In genomic region chr11:126211236-126212088, GRCh38 we compare ENCODE assay signal across 8 cellular contexts. TPM values are rescaled to one million over a fixed set of nuclear protein-coding genes. Genes with fewer than 3 reads are reported as not detected.
DNase-seq lines count a peak whose midpoint lies in the region; ATAC-seq and TF ChIP-seq lines count a peak whose summit lies in the region.

Gene FAM118B, plus strand, starts transcription at chr11:126211782. Its CDS starts 23,220 bp downstream, at chr11:126235002.
A gene with protein sequence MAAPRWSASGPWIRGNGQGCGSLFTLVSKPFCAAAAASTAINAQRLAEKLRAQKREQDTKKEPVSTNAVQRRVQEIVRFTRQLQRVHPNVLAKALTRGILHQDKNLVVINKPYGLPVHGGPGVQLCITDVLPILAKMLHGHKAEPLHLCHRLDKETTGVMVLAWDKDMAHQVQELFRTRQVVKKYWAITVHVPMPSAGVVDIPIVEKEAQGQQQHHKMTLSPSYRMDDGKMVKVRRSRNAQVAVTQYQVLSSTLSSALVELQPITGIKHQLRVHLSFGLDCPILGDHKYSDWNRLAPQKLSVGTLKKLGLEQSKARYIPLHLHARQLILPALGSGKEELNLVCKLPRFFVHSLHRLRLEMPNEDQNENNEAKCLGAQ (minus strand): TSS chr11:126211650. CDS start chr11:126211638, 12 bp downstream.

- ATAC-seq in HG02623 (IDR thresholded peaks at IDR 0.05; ENCODE audit: unreplicated experiment): peak; percentile 93
- peak; percentile 94 for ATAC-seq in SK-N-SH treated with all-trans-retinoic acid at 6 μM for 48 hours
- peak; percentile 96 for ATAC-seq in omental fat pad (ENCODE audit: low FRiP score)

- peak; percentile 94 for DNase-seq in GM10266 (ENCODE audit: extremely low spot score)
- DNase-seq in NCI-H1092 treated with DMSO at 0.1 percent for 48 hours (lab: John Stamatoyannopoulos, UW): peak; percentile 98
- DNase-seq in glomerular endothelial cell (ENCODE audit: extremely low read depth, low read depth, low spot score): no peak
- DNase-seq in omental fat pad (ENCODE audit: low spot score): peak; percentile 99

- peak within 1 kb of the TSS; percentile 100 for H3K4me3 Mint-ChIP-seq in activated naive CD4-positive, alpha-beta T cell treated with anti-CD3 and anti-CD28 coated beads, Interleukin-2, amount 50 U/mL, for 24 hours

- H3K36me3 Mint-ChIP-seq in activated naive CD4-positive, alpha-beta T cell treated with anti-CD3 and anti-CD28 coated beads, Interleukin-2, amount 50 U/mL, for 24 hours: peaks cover 10% of the 10 kb centered on the region

- H3K9me3 Mint-ChIP-seq in activated naive CD4-positive, alpha-beta T cell treated with anti-CD3 and anti-CD28 coated beads, Interleukin-2, amount 50 U/mL, for 24 hours: no peaks in the 10 kb centered on the region

- H3K4me1 Mint-ChIP-seq in activated naive CD4-positive, alpha-beta T cell treated with anti-CD3 and anti-CD28 coated beads, Interleukin-2, amount 50 U/mL, for 24 hours: peaks cover 53% of the 10 kb centered on the region

- peak within 1 kb of the TSS; percentile 99 for H3K27ac Mint-ChIP-seq in activated naive CD4-positive, alpha-beta T cell treated with anti-CD3 and anti-CD28 coated beads, Interleukin-2, amount 50 U/mL, for 24 hours

- TF ChIP-seq CTCF in GM10266 (IDR thresholded peaks at IDR 0.05; ENCODE audit: control insufficient read depth, insufficient read depth, low read depth, missing control alignments): no peak
- TF ChIP-seq CTCF in omental fat pad (IDR thresholded peaks at IDR 0.05): no peak

- no peaks in the 10 kb centered on the region for H3K27me3 Mint-ChIP-seq in activated naive CD4-positive, alpha-beta T cell treated with anti-CD3 and anti-CD28 coated beads, Interleukin-2, amount 50 U/mL, for 24 hours

- H3K27ac ChIP-seq in temporal lobe (ENCODE audit: low read depth, low read length): no peak within 1 kb of the TSS

TF ChIP-seq in SK-N-SH treated with all-trans-retinoic acid at 6 μM for 48 hours, 23 proteins besides CTCF, POLR2A, EP300 and RAD21:
- no peak for TF ChIP-seq OSR1 (CRISPR knock-in tag; IDR thresholded peaks at IDR 0.05)
- peak; percentile 89; the same call in 1 of the 2 replicates for TF ChIP-seq ARNTL (CRISPR knock-in tag; IDR thresholded peaks at IDR 0.05; ENCODE audit: borderline replicate concordance, low read depth)
- no peak for TF ChIP-seq GLIS3 (CRISPR knock-in tag; IDR thresholded peaks at IDR 0.05)
- TF ChIP-seq ZC3H10 (CRISPR knock-in tag; IDR thresholded peaks at IDR 0.05): no peak
- no peak for TF ChIP-seq CREB5 (CRISPR knock-in tag; IDR thresholded peaks at IDR 0.05; ENCODE audit: low read depth)

RNA-seq across cellular contexts. Expression of gene FAM118B, which starts in this region (rescaled TPM):
- total RNA-seq in glomerular endothelial cell (29.9 and 31.3 TPM in 2 replicates), omental fat pad (10 to 100 TPM; 12.1 to 16.1 (median 13.3) TPM), temporal lobe (17.0 TPM)

RNA-seq across cellular contexts. Expression of the second gene that starts in this region (rescaled TPM):
- 18.0 and 18.9 TPM in 2 replicates for total RNA-seq in glomerular endothelial cell
- total RNA-seq in omental fat pad: 10 to 100 TPM; 19.3 to 42.0 (median 24.0) TPM
- total RNA-seq in temporal lobe: 27.5 TPM
